ENCODE assay signal across 20 cellular contexts in genomic region chr6:113287396-113287795, GRCh38.
DNase-seq lines count a peak whose midpoint lies in the region; ATAC-seq, FAIRE-seq and TF ChIP-seq lines count a peak whose summit lies in the region.
"Had no signal": no experiment of that assay in that cellular context is flagged by ENCODE, and none has a peak within 500 bp of the region (broad histone marks: within the 10 kb centered on the region; RNA-seq: fewer than 3 reads in every experiment).

No MANE protein-coding gene starts in this region.

- no peaks in the 10 kb centered on the region for H3K4me1 Mint-ChIP-seq in immature natural killer cell
- H3K4me1 Mint-ChIP-seq: CD4-positive, CD25-positive, alpha-beta regulatory T cell; stimulated activated naive CD8-positive, alpha-beta T cell treated with anti-CD3 and anti-CD28 coated beads, Interleukin-15, amount 100 ng/mL, for 72 hours had no signal

- FAIRE-seq in GM12892 (lab: Jason Lieb, UNC), result peak; percentile 60
- FAIRE-seq: K562 had no signal

- H3K4me3 Mint-ChIP-seq in immature natural killer cell, result no peak overlapping the region
- H3K4me3 Mint-ChIP-seq: CD4-positive, CD25-positive, alpha-beta regulatory T cell; stimulated activated naive CD8-positive, alpha-beta T cell treated with anti-CD3 and anti-CD28 coated beads, Interleukin-15, amount 100 ng/mL, for 72 hours had no signal

- no peak for TF ChIP-seq POLR2A in GM12892 (IDR thresholded peaks at IDR 0.05; ENCODE audit: low read depth, low read length)

- peak; percentile 51 for ATAC-seq in GM19351 (IDR thresholded peaks at IDR 0.05; ENCODE audit: unreplicated experiment)
- peak; percentile 60 for ATAC-seq in HG02763 (IDR thresholded peaks at IDR 0.05; ENCODE audit: unreplicated experiment)
- ATAC-seq in HG03565 (IDR thresholded peaks at IDR 0.05; ENCODE audit: unreplicated experiment), result peak; percentile 81
- ATAC-seq: K562; right lobe of liver; stimulated activated naive CD8-positive, alpha-beta T cell treated with anti-CD3 and anti-CD28 coated beads, Interleukin-15, amount 100 ng/mL, for 72 hours had no signal

- peaks cover under 1 to 19% (median 8%) of the 10 kb centered on the region in 6 donors for H3K9me3 Mint-ChIP-seq in immature natural killer cell

- no peaks in the 10 kb centered on the region for H3K36me3 Mint-ChIP-seq in immature natural killer cell
- H3K36me3 Mint-ChIP-seq: CD4-positive, CD25-positive, alpha-beta regulatory T cell had no signal

- DNase-seq in GM12892 (ENCODE audit: insufficient read length) (no peak), NCI-H446 (lab: John Stamatoyannopoulos, UW) (no peak), immature natural killer cell (no peak), HUDEP-2 (lab: John Stamatoyannopoulos, UW; ENCODE audit: unreplicated experiment in 76 of 76) (no peak)
- no peak for DNase-seq in activated CD4-positive, alpha-beta T cell treated with anti-CD3 and anti-CD28 coated beads for 48 hours
- DNase-seq: ACHN; activated CD4-positive, CD25-positive, alpha-beta regulatory T cell treated with anti-CD3 and anti-CD28 coated beads, Interleukin-2, amount 50 U/mL, for 72 hours; activated effector memory CD4-positive, alpha-beta T cell treated with anti-CD3 and anti-CD28 coated beads, Interleukin-2, amount 50 U/mL, for 16 hours; CD4-positive, CD25-positive, alpha-beta regulatory T cell; DMS79 treated with DMSO at 0.1 percent for 48 hours; esophagus squamous epithelium; GOT3; NCI-H1048; NCI-H774; right lobe of liver; stimulated activated naive CD8-positive, alpha-beta T cell treated with anti-CD3 and anti-CD28 coated beads, Interleukin-15, amount 100 ng/mL, for 72 hours had no signal

- H3K27ac Mint-ChIP-seq in immature natural killer cell, result no peak overlapping the region
- H3K27ac Mint-ChIP-seq: CD4-positive, CD25-positive, alpha-beta regulatory T cell; stimulated activated naive CD8-positive, alpha-beta T cell treated with anti-CD3 and anti-CD28 coated beads, Interleukin-15, amount 100 ng/mL, for 72 hours had no signal

- peaks cover 0 to 2% (median 0%) of the 10 kb centered on the region in 3 donors for H3K27me3 Mint-ChIP-seq in immature natural killer cell (ENCODE audit: low read depth in 3 of 3)
- H3K27me3 Mint-ChIP-seq: CD4-positive, CD25-positive, alpha-beta regulatory T cell; stimulated activated naive CD8-positive, alpha-beta T cell treated with anti-CD3 and anti-CD28 coated beads, Interleukin-15, amount 100 ng/mL, for 72 hours had no signal
